Comparison of ENCODE assay signal across 20 cellular contexts in genomic region chr11:34259087-34259486, GRCh38.
DNase-seq lines count a peak whose midpoint lies in the region; ATAC-seq and TF ChIP-seq lines count a peak whose summit lies in the region.
"Had no signal": no experiment of that assay in that cellular context is flagged by ENCODE, and none has a peak within 500 bp of the region (broad histone marks: within the 10 kb centered on the region; RNA-seq: fewer than 3 reads in every experiment).

No MANE protein-coding gene starts in this region.

- no peak overlapping the region for H3K4me3 ChIP-seq in BE2C (ENCODE audit: low read depth, low read length)
- no peak overlapping the region for H3K4me3 ChIP-seq in SK-N-SH (ENCODE audit: low read depth in 2 of 2, low read length in 1 of 2)
- no peak overlapping the region for H3K4me3 ChIP-seq in transverse colon
- H3K4me3 ChIP-seq: BLaER1 treated with 17β-estradiol and CSF1 and Interleukin-3, amounts not matched to agents 10 nM and 100 nM; GM23338; MG63 had no signal

- H3K9me3 ChIP-seq in BE2C = no peaks in the 10 kb centered on the region
- H3K9me3 ChIP-seq in SK-N-SH = no peaks in the 10 kb centered on the region
- no peaks in the 10 kb centered on the region for H3K9me3 ChIP-seq in transverse colon
- H3K9me3 ChIP-seq: BLaER1 treated with 17β-estradiol and CSF1 and Interleukin-3, amounts not matched to agents 10 nM and 100 nM; MG63 had no signal

- TF ChIP-seq CTCF in BE2C (IDR thresholded peaks at IDR 0.05; ENCODE audit: low read depth, low read length) (no peak), SK-N-SH (IDR thresholded peaks at IDR 0.05) (no peak), transverse colon (IDR thresholded peaks at IDR 0.05) (no peak)

- WGBS in SK-N-SH (ENCODE audit: low lambda C conversion rate) = 59% methylated on average over 3 of the region's 3 CpGs
- 45 to 50% methylated on average over 1 to 3 of the region's 3 CpGs for WGBS in transverse colon (ENCODE audit: low coverage in 1 of 2), 2 donors

- peak; percentile 14 for DNase-seq in BE2C
- DNase-seq in SK-N-SH = peak; percentile 63
- peak; percentile 79 for DNase-seq in islet precursor cell
- DNase-seq in transverse colon = peak; percentile 27
- no peak for DNase-seq in NCI-H1092 (lab: John Stamatoyannopoulos, UW)
- no peak for DNase-seq in NCI-H1417 treated with DMSO at 0.1 percent for 48 hours (lab: John Stamatoyannopoulos, UW)
- DNase-seq: CD4-positive, alpha-beta T cell; H9; KBM-7; MG63; NCI-H1048; NCI-H1436; NCI-H187 treated with DMSO at 0.1 percent for 48 hours; NCI-H2107; NCI-H524; NCI-H748 treated with DMSO at 0.1 percent for 48 hours; SIG-M5 had no signal

- H3K36me3 ChIP-seq in BE2C = no peaks in the 10 kb centered on the region
- H3K36me3 ChIP-seq in SK-N-SH (replicated peaks in 1 of 2; ENCODE audit: control insufficient read depth in 1 of 2, insufficient read depth in 2 of 2, low read length in 1 of 2) = no peaks in the 10 kb centered on the region
- H3K36me3 ChIP-seq in transverse colon = no peaks in the 10 kb centered on the region
- H3K36me3 ChIP-seq: BLaER1 treated with 17β-estradiol and CSF1 and Interleukin-3, amounts not matched to agents 10 nM and 100 nM; MG63 had no signal

- H3K4me1 ChIP-seq in BE2C (no peaks in the 10 kb centered on the region; the same call in 1 of the 2 replicates), SK-N-SH (ENCODE audit: control insufficient read depth in 1 of 2, insufficient read depth in 2 of 2, low read depth in 1 of 2, low read length in 1 of 2) (peaks cover 29 to 53% of the 10 kb centered on the region in 2 experiments), transverse colon (peaks cover 3 to 14% (median 9%) of the 10 kb centered on the region in 4 donors)

- H3K27ac ChIP-seq in SK-N-SH (ENCODE audit: low read depth in 2 of 2, low read length in 1 of 2) (peak overlapping the region in 1 of 2 experiments; percentile 61; a peak in 2 of 4 replicates), transverse colon (no peak overlapping the region)
- H3K27ac ChIP-seq: BLaER1 treated with 17β-estradiol and CSF1 and Interleukin-3, amounts not matched to agents 10 nM and 100 nM had no signal

- no peak overlapping the region for H3K4me2 ChIP-seq in SK-N-SH
- H3K4me2 ChIP-seq: GM23338 had no signal

- no peaks in the 10 kb centered on the region for H3F3A ChIP-seq in SK-N-SH (replicated peaks; ENCODE audit: insufficient read depth)

- intact Hi-C loops in transverse colon (cut with DNase I; ENCODE audit: low total_unique reads) = no loop called here

- H3K9me2 ChIP-seq in SK-N-SH = no peaks in the 10 kb centered on the region

- no peaks in the 10 kb centered on the region for H3K79me2 ChIP-seq in SK-N-SH (ENCODE audit: insufficient read depth)

- H3K9ac ChIP-seq in SK-N-SH = no peak overlapping the region
- H3K9ac ChIP-seq: BLaER1 treated with 17β-estradiol and CSF1 and Interleukin-3, amounts not matched to agents 10 nM and 100 nM had no signal

- POLR2A ChIA-PET in SK-N-SH (lab: Yijun Ruan, JAX) = interaction anchor here (1.0 kb wide), 1 partner anchor 99 kb away, joined by 4 read pairs; no protein-coding TSS in a partner anchor

- H3K27me3 ChIP-seq in BE2C = no peaks in the 10 kb centered on the region
- no peaks in the 10 kb centered on the region for H3K27me3 ChIP-seq in SK-N-SH (ENCODE audit: insufficient read depth)
- no peaks in the 10 kb centered on the region for H3K27me3 ChIP-seq in transverse colon
- H3K27me3 ChIP-seq: BLaER1 treated with 17β-estradiol and CSF1 and Interleukin-3, amounts not matched to agents 10 nM and 100 nM; MG63 had no signal

- CTCF ChIA-PET in SK-N-SH (lab: Yijun Ruan, JAX) = interaction anchor here (5.9 kb wide), 1 partner anchor 84 kb away, joined by 31 read pairs; no protein-coding TSS in a partner anchor

- no peak overlapping the region for H2AFZ ChIP-seq in SK-N-SH (ENCODE audit: low read depth)
- H2AFZ ChIP-seq: GM23338 had no signal

- ATAC-seq in GM19463 (IDR thresholded peaks at IDR 0.05; ENCODE audit: unreplicated experiment) = no peak
- ATAC-seq: GM23338 had no signal

- TF ChIP-seq EP300 in SK-N-SH (IDR thresholded peaks at IDR 0.05; ENCODE audit: borderline replicate concordance in 1 of 2, low read depth in 1 of 2, low read length in 1 of 2) (peak in 1 of 2 experiments; percentile 54; a peak in 1 of 4 replicates), transverse colon (IDR thresholded peaks at IDR 0.05; ENCODE audit: low read depth) (no peak)

- in situ Hi-C loops in transverse colon (cut with MboI; ENCODE audit: low pct_ligation_motif_present in 1 of 4, low pct_unique_long_range_greater_than_20kb in 1 of 4, low sequenced_read_pairs in 3 of 4) = no loop called here

- no peak for TF ChIP-seq POLR2A in transverse colon (IDR thresholded peaks at IDR 0.05)

- peak; percentile 25 for TF ChIP-seq RAD21 in SK-N-SH (IDR thresholded peaks at IDR 0.05; ENCODE audit: low read length)

- H4K20me1 ChIP-seq in SK-N-SH (ENCODE audit: insufficient read depth) = 0 out of 2 replicates have a peak, but pooled peaks cover 9% of the 10 kb centered on the region

TF ChIP-seq in SK-N-SH, 30 proteins besides CTCF, POLR2A, EP300 and RAD21:
- 0 out of 2 replicates have a peak, but pooled peaks have one; percentile 25 for TF ChIP-seq TCF12 (IDR thresholded peaks at IDR 0.05)
- 0 out of 2 replicates have a peak, but pooled peaks have one; percentile 7 for TF ChIP-seq SMC3 (IDR thresholded peaks at IDR 0.05; ENCODE audit: low read depth, low read length)
- no peak for TF ChIP-seq MAX (IDR thresholded peaks at IDR 0.05; ENCODE audit: low read depth)
- peak; percentile 56; the same call in 1 of the 2 replicates for TF ChIP-seq GATA2 (CRISPR knock-in tag; IDR thresholded peaks at IDR 0.05)
- no peak for TF ChIP-seq NFIC (IDR thresholded peaks at IDR 0.05; ENCODE audit: borderline replicate concordance)
- TF ChIP-seq CHD2 (IDR thresholded peaks at IDR 0.05; ENCODE audit: low read length, partially characterized antibody) = peak; percentile 16
- peak; percentile 57; the same call in 1 of the 2 replicates for TF ChIP-seq RCOR1 (IDR thresholded peaks at IDR 0.05; ENCODE audit: low read length)
- TF ChIP-seq MXI1 (IDR thresholded peaks at IDR 0.05; ENCODE audit: low read depth, low read length) = peak; percentile 28; the same call in 1 of the 2 replicates
- no peak for TF ChIP-seq ELF1 (IDR thresholded peaks at IDR 0.05)
- TF ChIP-seq SIN3A (IDR thresholded peaks at IDR 0.05; ENCODE audit: borderline replicate concordance, low read depth, low read length) = no peak
- TF ChIP-seq EZH2phosphoT487 (IDR thresholded peaks at IDR 0.05; ENCODE audit: borderline replicate concordance, low read depth) = no peak
- no peak for TF ChIP-seq USF2 (IDR thresholded peaks at IDR 0.05; ENCODE audit: borderline replicate concordance, low read depth, low read length)
- TF ChIP-seq, protein P1, sequence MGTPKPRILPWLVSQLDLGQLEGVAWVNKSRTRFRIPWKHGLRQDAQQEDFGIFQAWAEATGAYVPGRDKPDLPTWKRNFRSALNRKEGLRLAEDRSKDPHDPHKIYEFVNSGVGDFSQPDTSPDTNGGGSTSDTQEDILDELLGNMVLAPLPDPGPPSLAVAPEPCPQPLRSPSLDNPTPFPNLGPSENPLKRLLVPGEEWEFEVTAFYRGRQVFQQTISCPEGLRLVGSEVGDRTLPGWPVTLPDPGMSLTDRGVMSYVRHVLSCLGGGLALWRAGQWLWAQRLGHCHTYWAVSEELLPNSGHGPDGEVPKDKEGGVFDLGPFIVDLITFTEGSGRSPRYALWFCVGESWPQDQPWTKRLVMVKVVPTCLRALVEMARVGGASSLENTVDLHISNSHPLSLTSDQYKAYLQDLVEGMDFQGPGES (IDR thresholded peaks at IDR 0.05; ENCODE audit: low read depth, low read length) = no peak
- TF ChIP-seq FOSL2 (IDR thresholded peaks at IDR 0.05; ENCODE audit: borderline replicate concordance, low read depth) = no peak
- TF ChIP-seq RFX5 (IDR thresholded peaks at IDR 0.05; ENCODE audit: low read length) = no peak
TF ChIP-seq in SK-N-SH: peak in this region for 6.

Comparison
In these comparisons a context has a peak if more than half of its experiments do, and no peak if none do; other contexts are left out.
1. DNase-seq: peak in BE2C (single experiment), SK-N-SH (single experiment), islet precursor cell (single experiment) and transverse colon (single experiment); none in NCI-H1092 (single experiment) and NCI-H1417 treated with DMSO at 0.1 percent for 48 hours (single experiment).